In genomic region chr4:123825596-123826291, GRCh38 we compare ENCODE assay signal across 18 cellular contexts.
A peak's percentile ranks its signal among the peaks of the same experiment; 100 is the strongest.
DNase-seq lines count a peak whose midpoint lies in the region; ATAC-seq and TF ChIP-seq lines count a peak whose summit lies in the region.
"Had no signal": no experiment of that assay in that cellular context is flagged by ENCODE, and none has a peak within 500 bp of the region (broad histone marks: within the 10 kb centered on the region; RNA-seq: fewer than 3 reads in every experiment).

No MANE protein-coding gene starts in this region.

- H3K36me3 ChIP-seq in left ventricle myocardium inferior (no peaks in the 10 kb centered on the region), mesenchymal stem cell (ENCODE audit: control insufficient read depth in 1 of 2, insufficient read depth in 2 of 2, low read depth in 1 of 2, low read length in 2 of 2) (no peaks in the 10 kb centered on the region), tibial artery (no peaks in the 10 kb centered on the region)

- no peak overlapping the region for H2BK15ac ChIP-seq in mesenchymal stem cell (ENCODE audit: low read depth, poor library complexity, severe bottlenecking)

- CTCF ChIA-PET in T-cell (lab: Charles Lee), result no interaction called here

- H2AFZ ChIP-seq in mesenchymal stem cell (ENCODE audit: low read depth, low read length), result no peak overlapping the region

- H3K9ac ChIP-seq in mesenchymal stem cell (ENCODE audit: low read length), result peak overlapping the region; percentile 25

- POLR2A ChIA-PET in T-cell (lab: Charles Lee), result no interaction called here

- no peak overlapping the region for H3K14ac ChIP-seq in mesenchymal stem cell (ENCODE audit: low read length in 2 of 2)

- H3K79me1 ChIP-seq in mesenchymal stem cell (replicated peaks; ENCODE audit: low read length, poor library complexity, severe bottlenecking), result no peaks in the 10 kb centered on the region

- H3K4me1 ChIP-seq in left ventricle myocardium inferior, result peaks cover 26% of the 10 kb centered on the region
- no peaks in the 10 kb centered on the region for H3K4me1 ChIP-seq in mesenchymal stem cell (ENCODE audit: control insufficient read depth, insufficient read depth, low read depth, low read length)
- H3K4me1 ChIP-seq in tibial artery, result peaks cover 0 to 35% (median 8%) of the 10 kb centered on the region in 4 donors

- no peak overlapping the region for H2AK5ac ChIP-seq in mesenchymal stem cell (ENCODE audit: low read length, severe bottlenecking)

- TF ChIP-seq CTCF in left ventricle myocardium inferior (IDR thresholded peaks at IDR 0.05; ENCODE audit: borderline replicate concordance) (no peak), chondrocyte (IDR thresholded peaks at IDR 0.05) (no peak), tibial artery (IDR thresholded peaks at IDR 0.05) (no peak)

- H3K23ac ChIP-seq in mesenchymal stem cell (ENCODE audit: low read length in 2 of 2), result no peak overlapping the region

- H3K27ac ChIP-seq in left ventricle myocardium inferior (replicated peaks) (peak overlapping the region; percentile 47), mesenchymal stem cell (ENCODE audit: low read length, poor library complexity, severe bottlenecking) (no peak overlapping the region), tibial artery (peak overlapping the region; percentile 18 to 22)

- H2BK120ac ChIP-seq in mesenchymal stem cell (ENCODE audit: low read depth, low read length), result peak overlapping the region; percentile 38

- H3K27me3 ChIP-seq in left ventricle myocardium inferior (ENCODE audit: low read depth) (no peaks in the 10 kb centered on the region), mesenchymal stem cell (ENCODE audit: control insufficient read depth in 1 of 2, insufficient read depth in 1 of 2, low read length in 2 of 2) (no peaks in the 10 kb centered on the region), tibial artery (no peaks in the 10 kb centered on the region)

- H3K4me1 Mint-ChIP-seq in chondrocyte (ENCODE audit: low read depth), result peaks cover 48% of the 10 kb centered on the region
- no peaks in the 10 kb centered on the region for H3K4me1 Mint-ChIP-seq in T-cell
- H3K4me1 Mint-ChIP-seq: naive thymus-derived CD8-positive, alpha-beta T cell had no signal

- H3K4me3 Mint-ChIP-seq in chondrocyte (ENCODE audit: unreplicated experiment), result no peak overlapping the region
- H3K4me3 Mint-ChIP-seq in T-cell, result no peak overlapping the region
- H3K4me3 Mint-ChIP-seq: naive thymus-derived CD8-positive, alpha-beta T cell; stimulated activated naive CD8-positive, alpha-beta T cell treated with anti-CD3 and anti-CD28 coated beads, Interleukin-15, Interleukin-2, amounts not matched to agents 100 ng/mL and 50 ng/mL, for 24 hours; type B pancreatic cell had no signal

- no peak for DNase-seq in left ventricle myocardium inferior
- DNase-seq in Right ventricle myocardium inferior (ENCODE audit: missing footprints), result no peak
- DNase-seq in chondrocyte (ENCODE audit: low spot score), result no peak
- peak; percentile 90 for DNase-seq in mesenchymal stem cell
- DNase-seq in tibial artery, result no peak
- DNase-seq in T-cell, result no peak
- no peak for DNase-seq in stimulated activated CD4-positive, alpha-beta T cell treated with anti-CD3 and anti-CD28 coated beads, Interleukin-1b, Interleukin-23, amount 100 ng/mL, for 48 hours
- DNase-seq: activated CD4-positive, alpha-beta T cell treated with anti-CD3 and anti-CD28 coated beads for 48 hours; activated effector memory CD4-positive, alpha-beta T cell treated with Interleukin-2 at 50 U/mL for 16 hours; C1 segment of cervical spinal cord; cortex of kidney; naive thymus-derived CD8-positive, alpha-beta T cell; NCI-H1694; NCI-H2227 treated with DMSO at 0.1 percent for 48 hours; retina had no signal

- H3K36me3 Mint-ChIP-seq in chondrocyte (ENCODE audit: low read depth), result peaks cover 2% of the 10 kb centered on the region
- no peaks in the 10 kb centered on the region for H3K36me3 Mint-ChIP-seq in T-cell
- H3K36me3 Mint-ChIP-seq: naive thymus-derived CD8-positive, alpha-beta T cell had no signal

- H4K91ac ChIP-seq in mesenchymal stem cell (ENCODE audit: low read length), result no peak overlapping the region

- H2BK5ac ChIP-seq in mesenchymal stem cell (ENCODE audit: low read depth, low read length, poor library complexity, severe bottlenecking), result no peak overlapping the region

- no peak overlapping the region for H4K8ac ChIP-seq in mesenchymal stem cell (ENCODE audit: low read length)

- H3K4me2 ChIP-seq in mesenchymal stem cell (ENCODE audit: low read length, poor library complexity, severe bottlenecking), result no peak overlapping the region

- peak overlapping the region; percentile 80 to 88 for H3K18ac ChIP-seq in mesenchymal stem cell (ENCODE audit: low read depth in 1 of 2, low read length in 2 of 2)

- H3K4ac ChIP-seq in mesenchymal stem cell (ENCODE audit: low read depth in 1 of 2, low read length in 2 of 2), result no peak overlapping the region

- peak overlapping the region in 1 of 2 experiments; percentile 71 for H2BK12ac ChIP-seq in mesenchymal stem cell (ENCODE audit: low read length in 2 of 2)

- intact Hi-C loops in left ventricle myocardium inferior (cut with micrococcal nuclease), result no loop called here
- intact Hi-C loops in Right ventricle myocardium inferior (cut with DNase I), result loop anchor here (5.0 kb wide), 1 partner anchor 38 kb away; no protein-coding TSS in a partner anchor
- intact Hi-C loops in tibial artery (cut with DNase I; ENCODE audit: low total_unique reads), result no loop called here

- ATAC-seq in Right ventricle myocardium inferior (no peak), T-cell (replicated peaks in 1 of 4) (no peak), HG02623 (IDR thresholded peaks at IDR 0.05; ENCODE audit: unreplicated experiment) (no peak)
- ATAC-seq: naive thymus-derived CD8-positive, alpha-beta T cell had no signal

- H3K4me3 ChIP-seq in left ventricle myocardium inferior (no peak overlapping the region), mesenchymal stem cell (ENCODE audit: insufficient read depth in 1 of 2, low read depth in 1 of 2, low read length in 2 of 2) (no peak overlapping the region), tibial artery (no peak overlapping the region)

- H3K9me3 Mint-ChIP-seq in chondrocyte (ENCODE audit: low read depth) (no peaks in the 10 kb centered on the region), T-cell (no peaks in the 10 kb centered on the region)
- H3K9me3 Mint-ChIP-seq: naive thymus-derived CD8-positive, alpha-beta T cell; stimulated activated naive CD8-positive, alpha-beta T cell treated with anti-CD3 and anti-CD28 coated beads, Interleukin-15, Interleukin-2, amounts not matched to agents 100 ng/mL and 50 ng/mL, for 24 hours had no signal

- H3K27me3 Mint-ChIP-seq in chondrocyte (ENCODE audit: low read depth) (no peaks in the 10 kb centered on the region), T-cell (no peaks in the 10 kb centered on the region)
- H3K27me3 Mint-ChIP-seq: stimulated activated naive CD8-positive, alpha-beta T cell treated with anti-CD3 and anti-CD28 coated beads, Interleukin-15, Interleukin-2, amounts not matched to agents 100 ng/mL and 50 ng/mL, for 24 hours had no signal

- H3K27ac Mint-ChIP-seq in chondrocyte (ENCODE audit: unreplicated experiment), result peak overlapping the region; percentile 57
- no peak overlapping the region for H3K27ac Mint-ChIP-seq in T-cell
- H3K27ac Mint-ChIP-seq: naive thymus-derived CD8-positive, alpha-beta T cell; stimulated activated naive CD8-positive, alpha-beta T cell treated with anti-CD3 and anti-CD28 coated beads, Interleukin-15, Interleukin-2, amounts not matched to agents 100 ng/mL and 50 ng/mL, for 24 hours; type B pancreatic cell had no signal

- H3K9me3 ChIP-seq in left ventricle myocardium inferior (replicated peaks) (no peaks in the 10 kb centered on the region), mesenchymal stem cell (ENCODE audit: control insufficient read depth, low read length) (no peaks in the 10 kb centered on the region), tibial artery (no peaks in the 10 kb centered on the region)

- whole genome bisulfite sequencing in mesenchymal stem cell, result 5% methylated on average over 1 of the region's 1 CpG
